In the genomic region with DNA sequence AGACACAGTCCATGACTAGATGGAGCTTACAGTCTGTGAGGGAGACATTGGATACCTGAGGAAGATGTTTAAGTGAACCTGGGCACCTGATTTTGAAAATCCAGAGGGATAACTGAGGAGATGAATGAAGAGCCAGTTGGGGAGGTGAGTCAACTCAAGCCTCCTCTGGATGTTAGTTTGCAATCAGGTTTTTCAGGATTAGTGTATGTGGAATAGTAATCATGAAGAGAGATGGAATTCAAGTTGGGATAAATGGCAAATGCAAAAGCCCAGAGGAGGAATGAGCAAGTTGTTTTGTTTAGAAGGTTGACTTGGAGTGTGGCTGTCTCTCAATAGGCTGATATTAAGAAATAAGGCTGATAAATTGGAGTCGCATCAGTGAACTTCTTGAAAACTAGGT, we compare ENCODE assay signal across 19 cellular contexts. TPM values are rescaled to one million over a fixed set of nuclear protein-coding genes. Genes with fewer than 3 reads are reported as not detected.
A peak's percentile ranks its signal among the peaks of the same experiment; 100 is the strongest.
DNase-seq lines count a peak whose midpoint lies in the region; ATAC-seq, FAIRE-seq and TF ChIP-seq lines count a peak whose summit lies in the region.
"Had no signal": no experiment of that assay in that cellular context is flagged by ENCODE, and none has a peak within 500 bp of the region (broad histone marks: within the 10 kb centered on the region; RNA-seq: fewer than 3 reads in every experiment).

No MANE protein-coding gene starts in this region.

- no peaks in the 10 kb centered on the region for H3K23me2 ChIP-seq in H1 (ENCODE audit: low read depth, low read length)

- H3K79me2 ChIP-seq in PC-3 (ENCODE audit: low read length): no peaks in the 10 kb centered on the region
- H3K79me2 ChIP-seq in H1 (ENCODE audit: control insufficient read depth in 1 of 2, insufficient read depth in 2 of 2, low read length in 2 of 2): no peaks in the 10 kb centered on the region
- peaks cover 36% of the 10 kb centered on the region for H3K79me2 ChIP-seq in smooth muscle cell (ENCODE audit: low read depth)
- H3K79me2 ChIP-seq in trophoblast cell (ENCODE audit: control insufficient read depth, insufficient read depth, low read length, poor library complexity): no peaks in the 10 kb centered on the region

- DNase-seq in PC-3 (peak; percentile 3), H1 (ENCODE audit: low read depth in 1 of 2, low spot score in 2 of 2) (no peak), smooth muscle cell (lab: John Stamatoyannopoulos, UW; ENCODE audit: unreplicated experiment) (no peak), trophoblast cell (no peak), COLO668 (lab: John Stamatoyannopoulos, UW; ENCODE audit: unreplicated experiment) (no peak), dermis blood vessel endothelial cell (no peak)
- DNase-seq: BE2C; C1 segment of cervical spinal cord; CD4-positive, CD25-positive, alpha-beta regulatory T cell; CD8-positive, alpha-beta memory T cell; DMS153; DMS79; GDM1; GOT3; H9 had no signal

- H4K20me1 ChIP-seq in PC-3 (ENCODE audit: low read length): no peaks in the 10 kb centered on the region
- H4K20me1 ChIP-seq in H1 (replicated peaks in 1 of 2; ENCODE audit: control insufficient read depth in 1 of 2, insufficient read depth in 2 of 2, low read length in 2 of 2): no peaks in the 10 kb centered on the region
- H4K20me1 ChIP-seq in smooth muscle cell (ENCODE audit: low read depth): no peaks in the 10 kb centered on the region

- H2BK12ac ChIP-seq in H1 (ENCODE audit: low read depth, low read length): 0 out of 2 replicates have a peak overlapping the region, but pooled peaks have one; percentile 40
- no peak overlapping the region for H2BK12ac ChIP-seq in trophoblast cell (ENCODE audit: low read length)

- no peaks in the 10 kb centered on the region for H3K4me1 ChIP-seq in PC-3 (ENCODE audit: insufficient read depth, low read length)
- H3K4me1 ChIP-seq in H1 (replicated peaks in 1 of 4; ENCODE audit: control insufficient read depth in 3 of 4, insufficient read depth in 4 of 4, low read length in 3 of 4): peaks cover 0 to 3% (median 0%) of the 10 kb centered on the region in 4 experiments; a peak in 3 of 7 replicates
- H3K4me1 ChIP-seq in smooth muscle cell (ENCODE audit: low read depth): peaks cover 43% of the 10 kb centered on the region
- peaks cover 0 to 2% of the 10 kb centered on the region in 2 experiments for H3K4me1 ChIP-seq in trophoblast cell (ENCODE audit: control insufficient read depth in 1 of 2, insufficient read depth in 2 of 2, low read length in 2 of 2)
- H3K4me1 ChIP-seq: BE2C had no signal

- H4K12ac ChIP-seq in trophoblast cell (ENCODE audit: low read depth, low read length): no peak overlapping the region

- no peak overlapping the region for H2BK20ac ChIP-seq in H1 (ENCODE audit: low read length)

- H3K27ac ChIP-seq in PC-3 (ENCODE audit: low read length) (no peak overlapping the region), H1 (ENCODE audit: low read depth, low read length) (no peak overlapping the region), smooth muscle cell (ENCODE audit: low read depth) (peak overlapping the region; percentile 80), trophoblast cell (ENCODE audit: low read depth, low read length) (no peak overlapping the region)

- CTCF ChIA-PET in PC-3 (lab: Charles Lee): no interaction called here
- CTCF ChIA-PET in H1 (lab: Charles Lee; ENCODE audit: partially characterized antibody): interaction anchor here (0.7 to 1.7 kb wide), 5 partner anchors 10 to 250 kb away, joined by 3 to 5 read pairs (median 4); no protein-coding TSS in a partner anchor

- no peak overlapping the region for H3K4ac ChIP-seq in H1 (replicated peaks; ENCODE audit: insufficient read length, low read depth, low read length)
- no peak overlapping the region for H3K4ac ChIP-seq in trophoblast cell (ENCODE audit: low read depth, low read length)

- H3K27me3 ChIP-seq in PC-3 (ENCODE audit: low read length) (peaks cover 14% of the 10 kb centered on the region; the same call in 1 of the 2 replicates), H1 (replicated peaks in 1 of 4; ENCODE audit: control insufficient read depth in 3 of 4, extremely low read depth in 1 of 4, insufficient read depth in 3 of 4, low read length in 3 of 4) (no peaks in the 10 kb centered on the region), smooth muscle cell (ENCODE audit: low read depth) (no peaks in the 10 kb centered on the region), trophoblast cell (ENCODE audit: insufficient read depth, low read length) (no peaks in the 10 kb centered on the region)

- H2BK5ac ChIP-seq in H1 (ENCODE audit: low read depth, low read length): no peak overlapping the region
- H2BK5ac ChIP-seq in trophoblast cell (ENCODE audit: low read depth, low read length, poor library complexity): no peak overlapping the region

- BruUV-seq in PC-3 (replicated peaks; lab: Mats Ljungman, UMichigan): no TSS peak

- TF ChIP-seq RAD21 in H1 (IDR thresholded peaks at IDR 0.05 in 1 of 2, conservative IDR thresholded peaks at IDR 0.05 in 1 of 2; ENCODE audit: low read depth in 2 of 2, low read length in 2 of 2): no peak

- POLR2A ChIA-PET in PC-3 (lab: Charles Lee; ENCODE audit: unreplicated experiment) (no interaction called here), H1 (lab: Charles Lee; ENCODE audit: partially characterized antibody) (no interaction called here)

- no peak overlapping the region for H3K56ac ChIP-seq in H1 (replicated peaks; ENCODE audit: insufficient read length, low read depth, low read length)

- H4K5ac ChIP-seq in H1 (ENCODE audit: insufficient read length, low read depth, low read length): no peak overlapping the region

- WGBS in H1 (ENCODE audit: extremely low coverage in 1 of 2, insufficient coverage in 1 of 2, insufficient read length in 1 of 2, insufficient replicate concordance in 2 of 2, low coverage in 1 of 2, low lambda C conversion rate in 2 of 2, missing lambda C conversion rate in 1 of 2), 2 experiments: 100% methylated on average over 1 of the region's 1 CpG; no CpG with 5 or more reads in 1 of the 2 experiments
- WGBS in smooth muscle cell (ENCODE audit: low lambda C conversion rate): 96% methylated on average over 1 of the region's 1 CpG
- no CpG with 5 or more reads among the region's 1 CpG for WGBS in trophoblast cell (ENCODE audit: extremely low coverage, insufficient coverage, insufficient read length)

- H2AK5ac ChIP-seq in H1 (ENCODE audit: low read depth, low read length): 0 out of 2 replicates have a peak overlapping the region, but pooled peaks have one; percentile 5
- no peak overlapping the region for H2AK5ac ChIP-seq in trophoblast cell (ENCODE audit: low read length)

- no peak overlapping the region for H4K91ac ChIP-seq in H1 (replicated peaks; ENCODE audit: insufficient read length, low read length)
- no peak overlapping the region for H4K91ac ChIP-seq in trophoblast cell (ENCODE audit: low read depth, low read length)

- H3K18ac ChIP-seq in H1 (ENCODE audit: extremely low read depth, low read length) (no peak overlapping the region), trophoblast cell (ENCODE audit: low read length) (no peak overlapping the region)

- no peak for TF ChIP-seq EP300 in H1 (IDR thresholded peaks at IDR 0.05; ENCODE audit: borderline replicate concordance in 1 of 2, low read depth in 2 of 2, low read length in 2 of 2)

- H4K8ac ChIP-seq in H1 (ENCODE audit: extremely low read depth, insufficient read depth, low read length): no peak overlapping the region
- H4K8ac ChIP-seq in trophoblast cell (ENCODE audit: low read depth, low read length): no peak overlapping the region

- H3K14ac ChIP-seq in H1 (ENCODE audit: insufficient read length): no peak overlapping the region
- no peak overlapping the region for H3K14ac ChIP-seq in trophoblast cell (ENCODE audit: low read length)

- H3K4me2 ChIP-seq in PC-3 (ENCODE audit: low read length) (no peak overlapping the region), H1 (ENCODE audit: insufficient read depth in 1 of 2, low read depth in 2 of 2, low read length in 2 of 2) (no peak overlapping the region), smooth muscle cell (no peak overlapping the region), trophoblast cell (ENCODE audit: low read length) (no peak overlapping the region)

- no peaks in the 10 kb centered on the region for H3K9me3 ChIP-seq in PC-3 (ENCODE audit: low read length)
- no peaks in the 10 kb centered on the region for H3K9me3 ChIP-seq in H1 (ENCODE audit: insufficient read depth in 2 of 2, low read depth in 1 of 2, low read length in 1 of 2)
- no peaks in the 10 kb centered on the region for H3K9me3 ChIP-seq in smooth muscle cell (replicated peaks; ENCODE audit: low read depth)
- H3K9me3 ChIP-seq in trophoblast cell (ENCODE audit: insufficient read depth, low read depth, low read length): no peaks in the 10 kb centered on the region
- H3K9me3 ChIP-seq: BE2C had no signal

- FAIRE-seq in H1 (lab: Jason Lieb, UNC): peak; percentile 7
- FAIRE-seq: GM12892, GM18507 had no signal

- H3K9ac ChIP-seq in PC-3 (ENCODE audit: low read length) (no peak overlapping the region), H1 (replicated peaks in 1 of 4; ENCODE audit: extremely low read depth in 1 of 4, low read depth in 3 of 4, low read length in 3 of 4) (no peak overlapping the region), smooth muscle cell (ENCODE audit: low read depth) (no peak overlapping the region), trophoblast cell (ENCODE audit: low read length) (no peak overlapping the region)

- H2AFZ ChIP-seq in PC-3 (ENCODE audit: low read length) (no peak overlapping the region), H1 (ENCODE audit: low read length) (no peak overlapping the region), smooth muscle cell (ENCODE audit: low read depth) (no peak overlapping the region), trophoblast cell (ENCODE audit: insufficient read depth, low read length, poor library complexity) (no peak overlapping the region)

- H3F3A ChIP-seq in PC-3 (ENCODE audit: low read length, unreplicated experiment): no peaks in the 10 kb centered on the region
- H3F3A ChIP-seq in smooth muscle cell (ENCODE audit: low read depth): peaks cover 34% of the 10 kb centered on the region

- no peaks in the 10 kb centered on the region for H3K36me3 ChIP-seq in PC-3 (ENCODE audit: low read depth, low read length)
- H3K36me3 ChIP-seq in H1 (ENCODE audit: control insufficient read depth in 2 of 4, insufficient read depth in 4 of 4, low read length in 3 of 4): no peaks in the 10 kb centered on the region
- no peaks in the 10 kb centered on the region for H3K36me3 ChIP-seq in smooth muscle cell (ENCODE audit: low read depth)
- H3K36me3 ChIP-seq in trophoblast cell (ENCODE audit: control insufficient read depth in 1 of 2, insufficient read depth in 2 of 2, low read length in 2 of 2): no peaks in the 10 kb centered on the region
- H3K36me3 ChIP-seq: BE2C had no signal

- intact Hi-C loops in PC-3 (cut with micrococcal nuclease): no loop called here

- no peak for ATAC-seq in PC-3
- ATAC-seq in GM19035 (IDR thresholded peaks at IDR 0.05; ENCODE audit: unreplicated experiment): no peak

- H3K79me1 ChIP-seq in H1 (ENCODE audit: low read depth, low read length): no peaks in the 10 kb centered on the region
- H3K79me1 ChIP-seq in trophoblast cell (ENCODE audit: low read length): peaks cover 5% of the 10 kb centered on the region

- H3K4me3 ChIP-seq in PC-3 (ENCODE audit: low read length) (no peak overlapping the region), H1 (ENCODE audit: extremely low read depth in 1 of 4, insufficient read depth in 2 of 4, low read depth in 3 of 4, low read length in 4 of 4) (no peak overlapping the region), smooth muscle cell (no peak overlapping the region), trophoblast cell (ENCODE audit: low read depth, low read length) (no peak overlapping the region)

- H2BK15ac ChIP-seq in H1 (ENCODE audit: low read length): no peak overlapping the region

- no peak for TF ChIP-seq CTCF in PC-3 (conservative IDR thresholded peaks at IDR 0.05; ENCODE audit: low read depth, low read length)
- no peak for TF ChIP-seq CTCF in H1 (IDR thresholded peaks at IDR 0.05; ENCODE audit: control extremely low read depth in 1 of 3, insufficient read depth in 1 of 3, low read depth in 1 of 3, low read length in 3 of 3)
- no peak for TF ChIP-seq CTCF in smooth muscle cell (IDR thresholded peaks at IDR 0.05; ENCODE audit: borderline replicate concordance, insufficient read depth, poor library complexity, severe bottlenecking)

- no peaks in the 10 kb centered on the region for H3K9me2 ChIP-seq in PC-3 (replicated peaks; ENCODE audit: low read length)

- H3K23ac ChIP-seq in H1 (ENCODE audit: insufficient read length) (no peak overlapping the region), trophoblast cell (ENCODE audit: low read length) (no peak overlapping the region)

- no peak for TF ChIP-seq POLR2A in H1 (IDR thresholded peaks at IDR 0.05; ENCODE audit: control extremely low read depth in 1 of 2, low read depth in 2 of 2, low read length in 2 of 2)

- no peak overlapping the region for H2BK120ac ChIP-seq in H1 (replicated peaks; ENCODE audit: low read depth, low read length)
- no peak overlapping the region for H2BK120ac ChIP-seq in trophoblast cell (ENCODE audit: insufficient read depth, low read length, poor library complexity)

RNA-seq across cellular contexts. Expression of gene PRDM6, which starts 28.9 kb away (rescaled TPM):
- total RNA-seq in PC-3 (2014; rRNA removed): not detected in 2 replicates
- 0.04 and 0.08 TPM in 2 replicates for total RNA-seq in H1 (2021; fragmentation: NEBNext Ultra II Directional; extraction: Animal tissue kit (Norgen Biotek cat#: 25700))
- 0.08 and 0.17 TPM in 2 replicates for polyA plus RNA-seq in H1 (2011; rRNA removed)
- 0.22 TPM for polyA plus RNA-seq in H1 (2011; cell fraction: cytosol; rRNA removed)
- 0.31 TPM for polyA plus RNA-seq in H1 (2011; cell fraction: nucleus; rRNA removed)
- polyA plus RNA-seq in H1 (2012, experiment 1 of 2): 0.01 TPM in 1 of 4 replicates, not detected in the others
- polyA plus RNA-seq in H1 (2012, experiment 2 of 2): 0.01 TPM
- polyA plus RNA-seq in H1 (2013, experiment 1 of 2): 0.02 TPM
- 0.09 TPM for polyA plus RNA-seq in H1 (2013, experiment 2 of 2)
- 0.03 and 0.20 TPM in 2 replicates for polyA minus RNA-seq in H1 (2011; rRNA and poly(A)+ RNA removed)
- polyA minus RNA-seq in H1 (2011; cell fraction: cytosol; rRNA and poly(A)+ RNA removed): not detected
- polyA minus RNA-seq in H1 (2011; cell fraction: nucleus; rRNA and poly(A)+ RNA removed): 0.10 TPM
- total RNA-seq in smooth muscle cell: 12.9 and 16.5 TPM in 2 replicates
- 20.4 and 28.1 TPM in 2 replicates for polyA plus RNA-seq in smooth muscle cell
- polyA plus RNA-seq in trophoblast cell (2013): 1.8 and 2.2 TPM in 2 replicates
- total RNA-seq in dermis blood vessel endothelial cell: 0.33 TPM in 1 of 2 replicates, not detected in the other
- total RNA-seq: CD4-positive, CD25-positive, alpha-beta regulatory T cell; CD8-positive, alpha-beta memory T cell had no signal
- polyA plus RNA-seq: CD4-positive, CD25-positive, alpha-beta regulatory T cell; CD8-positive, alpha-beta memory T cell; IgD-negative memory B cell had no signal

Comparison
In these comparisons a context has a peak if more than half of its experiments do, and no peak if none do; other contexts are left out.
1. RNA of gene PRDM6, which starts 28.9 kb away (total RNA-seq): 12.9 to 16.5 TPM in smooth muscle cell; not detected in PC-3, 0.04 to 0.08 TPM in H1 and 0.33 TPM in dermis blood vessel endothelial cell; every median in the first group is over 10 times any median in the second.